ENCODE assay signal across 25 cellular contexts in genomic region chr2:241957276-241957675, GRCh38.
"Had no signal": no experiment of that assay in that cellular context is flagged by ENCODE, and none has a peak within 500 bp of the region (broad histone marks: within the 10 kb centered on the region; RNA-seq: fewer than 3 reads in every experiment).

No MANE protein-coding gene starts in this region.

- H3K36me3 ChIP-seq: breast epithelium had no signal

- H3K4me1 ChIP-seq: breast epithelium had no signal

- H3K36me3 Mint-ChIP-seq: activated CD4-positive, alpha-beta memory T cell treated with anti-CD3 and anti-CD28 coated beads for 36 hours had no signal

- H3K9me3 Mint-ChIP-seq: activated CD4-positive, alpha-beta memory T cell treated with anti-CD3 and anti-CD28 coated beads for 36 hours; activated CD4-positive, alpha-beta T cell treated with anti-CD3 and anti-CD28 coated beads, Interleukin-2, amount 10 ng/mL, durations not matched to agents 7 days and 5 days; activated naive CD4-positive, alpha-beta T cell treated with anti-CD3 and anti-CD28 coated beads for 36 hours; activated naive CD8-positive, alpha-beta T cell treated with anti-CD3 and anti-CD28 coated beads for 36 hours; T-helper 1 cell treated with Interleukin-12 subunit alpha and Interleukin-12 subunit beta and Interleukin-4 antibody, amounts not matched to agents 30 μg/mL and 1 μg/mL, for 36 hours had no signal

- H3K4me3 ChIP-seq: breast epithelium had no signal

- ATAC-seq: activated T-cell treated with anti-CD3 and anti-CD28 coated beads, Interleukin-2, amount 50 U/mL, for 72 hours; Panc1 had no signal

- H3K27me3 ChIP-seq: breast epithelium had no signal

- H3K27ac Mint-ChIP-seq: activated CD4-positive, alpha-beta memory T cell treated with anti-CD3 and anti-CD28 coated beads for 36 hours; activated CD4-positive, alpha-beta T cell treated with anti-CD3 and anti-CD28 coated beads, Interleukin-2, amount 10 ng/mL, durations not matched to agents 7 days and 5 days; activated naive CD4-positive, alpha-beta T cell treated with anti-CD3 and anti-CD28 coated beads for 36 hours; activated naive CD8-positive, alpha-beta T cell treated with anti-CD3 and anti-CD28 coated beads for 36 hours; activated T-cell treated with anti-CD3 and anti-CD28 coated beads, Interleukin-2, amount 50 U/mL, for 72 hours; T-helper 1 cell treated with Interleukin-12 subunit alpha and Interleukin-12 subunit beta and Interleukin-4 antibody, amounts not matched to agents 30 μg/mL and 1 μg/mL, for 36 hours had no signal

- H3K4me3 Mint-ChIP-seq: activated B cell treated with CpG ODN at 0.5 μM for 24 hours; activated CD4-positive, alpha-beta memory T cell treated with anti-CD3 and anti-CD28 coated beads for 36 hours; activated CD4-positive, alpha-beta T cell treated with anti-CD3 and anti-CD28 coated beads, Interleukin-2, amount 10 ng/mL, durations not matched to agents 7 days and 5 days; activated naive CD4-positive, alpha-beta T cell treated with anti-CD3 and anti-CD28 coated beads for 36 hours; activated naive CD8-positive, alpha-beta T cell treated with anti-CD3 and anti-CD28 coated beads for 36 hours; activated T-cell treated with anti-CD3 and anti-CD28 coated beads, Interleukin-2, amount 50 U/mL, for 72 hours; T-helper 1 cell treated with Interleukin-12 subunit alpha and Interleukin-12 subunit beta and Interleukin-4 antibody, amounts not matched to agents 30 μg/mL and 1 μg/mL, for 36 hours had no signal

- H3K27me3 Mint-ChIP-seq: activated B cell treated with CpG ODN at 0.5 μM for 24 hours; activated CD4-positive, alpha-beta memory T cell treated with anti-CD3 and anti-CD28 coated beads for 36 hours; activated CD4-positive, alpha-beta T cell treated with anti-CD3 and anti-CD28 coated beads, Interleukin-2, amount 10 ng/mL, durations not matched to agents 7 days and 5 days; activated naive CD8-positive, alpha-beta T cell treated with anti-CD3 and anti-CD28 coated beads for 36 hours had no signal

- DNase-seq: activated B cell treated with CpG ODN at 0.5 μM for 24 hours; activated CD4-positive, alpha-beta memory T cell treated with anti-CD3 and anti-CD28 coated beads for 36 hours; activated CD4-positive, alpha-beta T cell treated with anti-CD3 and anti-CD28 coated beads, Interleukin-2, amount 10 ng/mL, durations not matched to agents 7 days and 5 days; activated CD8-positive, alpha-beta memory T cell treated with anti-CD3 and anti-CD28 coated beads for 24 hours; activated naive CD4-positive, alpha-beta T cell treated with anti-CD3 and anti-CD28 coated beads for 36 hours; activated naive CD8-positive, alpha-beta T cell treated with anti-CD3 and anti-CD28 coated beads for 36 hours; activated T-cell treated with anti-CD3 and anti-CD28 coated beads, Interleukin-2, amount 50 U/mL, for 72 hours; aorta; central memory CD4-positive, alpha-beta T cell; IMR-90; Kasumi-1; KBM-7; NCI-H1105 treated with DMSO at 0.1 percent for 48 hours; NCI-H1436 treated with DMSO at 0.1 percent for 48 hours; NCI-H187; NCI-H2081; NCI-H510A treated with DMSO at 0.1 percent for 48 hours; NCI-H69; NK-92 treated with Interleukin-12 subunit alpha and Interleukin-12 subunit beta, amount 100 ng/mL, for 24 hours; OCI-M1; SHP77 treated with DMSO at 0.1 percent for 48 hours; T1000 had no signal

- H3K9me3 ChIP-seq: breast epithelium had no signal

- H3K27ac ChIP-seq: breast epithelium had no signal
